8 cellular contexts compared by ENCODE assay signal in the genomic region with DNA sequence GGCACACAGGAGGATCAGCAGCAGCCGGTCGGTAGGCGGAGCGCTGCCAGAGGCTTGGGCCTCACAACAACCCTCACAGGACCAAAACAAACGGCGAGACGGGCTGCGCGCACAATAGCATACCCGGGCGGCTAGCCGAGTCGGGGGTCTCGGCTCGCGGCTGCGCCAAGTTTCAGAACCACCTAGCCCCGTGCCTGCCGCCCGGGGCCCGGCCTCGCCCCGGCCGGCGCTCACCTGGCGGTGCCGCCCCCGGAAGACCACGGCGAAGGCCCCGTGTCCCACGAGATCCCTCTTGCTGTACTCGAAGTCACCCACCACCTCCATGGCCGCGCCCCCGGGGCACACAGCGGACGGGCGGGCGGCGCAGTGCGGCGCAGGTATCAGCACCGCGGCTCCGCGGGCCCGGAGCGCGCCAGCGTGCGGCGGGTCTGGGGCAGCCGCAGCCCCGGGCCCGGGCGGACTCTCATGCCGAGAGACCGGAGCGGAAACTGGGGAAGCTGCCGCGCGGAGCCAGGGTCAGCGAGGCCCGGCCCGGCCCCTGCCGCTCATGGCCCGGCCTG. TPM values are rescaled to one million over a fixed set of nuclear protein-coding genes. Genes with fewer than 3 reads are reported as not detected.
A peak's percentile ranks its signal among the peaks of the same experiment; 100 is the strongest.
DNase-seq lines count a peak whose midpoint lies in the region; ATAC-seq and TF ChIP-seq lines count a peak whose summit lies in the region.

No MANE protein-coding gene starts in this region.

- peak; percentile 49 for ATAC-seq in GM21360 (IDR thresholded peaks at IDR 0.05; ENCODE audit: unreplicated experiment)

- H4K20me1 ChIP-seq in BLaER1 (no peaks in the 10 kb centered on the region), Karpas-422 (ENCODE audit: insufficient read depth, low read depth, low read length) (no peaks in the 10 kb centered on the region)

- H3K79me2 ChIP-seq in Karpas-422 (ENCODE audit: low read length), result no peaks in the 10 kb centered on the region

- H3K27me3 ChIP-seq in BLaER1, result peaks cover 14% of the 10 kb centered on the region
- no peaks in the 10 kb centered on the region for H3K27me3 ChIP-seq in skeletal muscle satellite cell (ENCODE audit: control insufficient read depth, insufficient read depth, low read length)
- no peaks in the 10 kb centered on the region for H3K27me3 ChIP-seq in Karpas-422 (ENCODE audit: low read length)

- H3K4me2 ChIP-seq in BLaER1, result peak overlapping the region; percentile 89
- H3K4me2 ChIP-seq in skeletal muscle satellite cell (ENCODE audit: low read length), result peak overlapping the region; percentile 96
- no peak overlapping the region for H3K4me2 ChIP-seq in Karpas-422 (ENCODE audit: low read depth, low read length, poor library complexity, severe bottlenecking)

- H3K9ac ChIP-seq in BLaER1 (peak overlapping the region; percentile 83), skeletal muscle satellite cell (ENCODE audit: low read depth, low read length) (peak overlapping the region; percentile 91), Karpas-422 (ENCODE audit: low read length) (no peak overlapping the region)

- no peak for TF ChIP-seq POLR2A in NB4 (IDR thresholded peaks at IDR 0.05; ENCODE audit: extremely low read depth, insufficient read length)

- no peak overlapping the region for H2AFZ ChIP-seq in Karpas-422 (ENCODE audit: low read length)

- H3K9me3 ChIP-seq in BLaER1 (no peaks in the 10 kb centered on the region), skeletal muscle satellite cell (replicated peaks; ENCODE audit: low read length) (no peaks in the 10 kb centered on the region), Karpas-422 (ENCODE audit: low read length) (no peaks in the 10 kb centered on the region)

- no peaks in the 10 kb centered on the region for H3K9me2 ChIP-seq in Karpas-422 (replicated peaks; ENCODE audit: insufficient read depth, low read length)

- H3K36me3 ChIP-seq in BLaER1 (no peaks in the 10 kb centered on the region), skeletal muscle satellite cell (ENCODE audit: insufficient read depth, low read length) (no peaks in the 10 kb centered on the region), Karpas-422 (ENCODE audit: insufficient read depth, low read length) (no peaks in the 10 kb centered on the region)

- H3K4me3 ChIP-seq in BLaER1 (peak overlapping the region; percentile 79), NB4 (ENCODE audit: low read depth, low read length) (peak overlapping the region; percentile 46), skeletal muscle satellite cell (ENCODE audit: low read length) (peak overlapping the region; percentile 78), Karpas-422 (ENCODE audit: low read length) (no peak overlapping the region)

- peak; percentile 24 for TF ChIP-seq CTCF in NB4 (IDR thresholded peaks at IDR 0.05; ENCODE audit: low read depth, low read length)
- TF ChIP-seq CTCF in VCaP (conservative IDR thresholded peaks at IDR 0.05), result peak; percentile 4; the same call in 1 of the 2 replicates

- DNase-seq in NB4 (ENCODE audit: low read depth) (peak; percentile 77), cerebellar cortex (ENCODE audit: low spot score) (peak; percentile 76), inferior parietal cortex (ENCODE audit: extremely low spot score) (peak; percentile 54), Karpas-422 (no peak)

- peak overlapping the region; percentile 88 for H3K27ac ChIP-seq in BLaER1
- peak overlapping the region; percentile 87 for H3K27ac ChIP-seq in VCaP
- H3K27ac ChIP-seq in Karpas-422 (ENCODE audit: low read length), result no peak overlapping the region

- H3K4me1 ChIP-seq in BLaER1, result peaks cover 16% of the 10 kb centered on the region
- H3K4me1 ChIP-seq in skeletal muscle satellite cell (ENCODE audit: control insufficient read depth, insufficient read depth, low read length), result peaks cover 5% of the 10 kb centered on the region
- no peaks in the 10 kb centered on the region for H3K4me1 ChIP-seq in Karpas-422 (ENCODE audit: low read length)

RNA-seq across cellular contexts. Expression of a gene that starts 0.6 kb away (rescaled TPM):
- total RNA-seq in skeletal muscle satellite cell (2012; rRNA removed), result 7.9 and 10.7 TPM in 2 replicates
- not detected in 2 replicates for total RNA-seq in Karpas-422 (2014; rRNA removed; shearing (Covaris generic); ENCODE audit: low replicate concordance)
